16 cellular contexts compared by ENCODE assay signal in the genomic region with DNA sequence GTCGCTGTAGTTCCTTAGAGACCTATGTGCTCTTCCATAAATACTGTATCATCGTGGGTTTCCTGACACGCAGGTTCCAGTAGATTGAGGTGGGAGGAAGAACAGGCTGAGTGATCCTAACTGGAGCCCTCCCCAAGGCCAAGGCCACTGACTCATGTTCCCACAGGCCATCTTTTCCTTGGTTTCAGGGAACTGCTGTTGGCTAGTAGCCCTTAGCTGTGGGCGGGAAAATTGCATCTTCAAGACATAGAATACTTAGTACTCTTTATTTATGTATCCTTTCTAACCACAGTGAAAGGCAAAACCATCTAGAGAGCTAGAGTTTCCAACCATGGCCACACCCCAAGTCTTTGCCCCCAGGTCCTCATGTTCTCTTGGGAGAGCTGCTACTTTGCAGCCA. TPM values are rescaled to one million over a fixed set of nuclear protein-coding genes. Genes with fewer than 3 reads are reported as not detected.
DNase-seq lines count a peak whose midpoint lies in the region; ATAC-seq and TF ChIP-seq lines count a peak whose summit lies in the region.
"Had no signal": no experiment of that assay in that cellular context is flagged by ENCODE, and none has a peak within 500 bp of the region (broad histone marks: within the 10 kb centered on the region; RNA-seq: fewer than 3 reads in every experiment).

No MANE protein-coding gene starts in this region.

- ATAC-seq in GM21447 (IDR thresholded peaks at IDR 0.05; ENCODE audit: unreplicated experiment): no peak
- ATAC-seq: activated T-cell treated with anti-CD3 and anti-CD28 coated beads, Interleukin-2, amount 50 U/mL, for 4 hours; GM23338 had no signal

- H3K4me1 Mint-ChIP-seq in HFFc6 (ENCODE audit: low read depth): peaks cover 33% of the 10 kb centered on the region
- H3K4me1 Mint-ChIP-seq: GM23338, memory B cell had no signal

- no peak overlapping the region for H3K4me3 ChIP-seq in AG04449 (ENCODE audit: low read depth, low read length)
- no peak overlapping the region for H3K4me3 ChIP-seq in cardiac fibroblast (replicated peaks in 1 of 2; ENCODE audit: low read depth in 2 of 2, low read length in 2 of 2)
- H3K4me3 ChIP-seq in Peyer's patch: no peak overlapping the region
- H3K4me3 ChIP-seq: GM23338 had no signal

- peak; percentile 59 for DNase-seq in AG04449 (ENCODE audit: low read depth, low spot score)
- peak; percentile 60 for DNase-seq in HFFc6
- DNase-seq in cardiac fibroblast (ENCODE audit: low read depth in 2 of 2): peak; percentile 69 to 82
- peak; percentile 81 for DNase-seq in myocyte (ENCODE audit: low read depth)
- no peak for DNase-seq in Peyer's patch
- no peak for DNase-seq in NCI-H524 treated with DMSO at 0.1 percent for 48 hours (lab: John Stamatoyannopoulos, UW)
- no peak for DNase-seq in effector CD4-positive, alpha-beta T cell
- DNase-seq: activated CD4-positive, alpha-beta T cell treated with anti-CD3 and anti-CD28 coated beads for 4 hours; activated T-cell treated with anti-CD3 and anti-CD28 coated beads, Interleukin-2, amount 50 U/mL, for 4 hours; DND-41; MV-4-11; NCI-H2227 treated with DMSO at 0.1 percent for 48 hours; occipital lobe had no signal

- no peaks in the 10 kb centered on the region for H3K36me3 ChIP-seq in Peyer's patch

- no peak for TF ChIP-seq POLR2A in Peyer's patch (IDR thresholded peaks at IDR 0.05)

- TF ChIP-seq CTCF in AG04449 (IDR thresholded peaks at IDR 0.05; ENCODE audit: insufficient read depth, low read length, missing control alignments) (no peak), HFFc6 (IDR thresholded peaks at IDR 0.05) (no peak), cardiac fibroblast (IDR thresholded peaks at IDR 0.05; ENCODE audit: low read depth, low read length) (no peak), Peyer's patch (IDR thresholded peaks at IDR 0.05) (no peak)

- peaks cover 7% of the 10 kb centered on the region for H3K9me3 Mint-ChIP-seq in HFFc6

- H3K4me1 ChIP-seq in Peyer's patch: no peaks in the 10 kb centered on the region

- no peaks in the 10 kb centered on the region for H3K9me3 ChIP-seq in Peyer's patch

- H3K36me3 Mint-ChIP-seq in HFFc6 (ENCODE audit: low read depth): 0 out of 2 replicates have a peak, but pooled peaks cover 5% of the 10 kb centered on the region

- H3K27me3 Mint-ChIP-seq in HFFc6 (ENCODE audit: insufficient read depth): peaks cover 2% of the 10 kb centered on the region

- CTCF ChIA-PET in AG04449 (lab: Yijun Ruan, JAX): interaction anchor here (0.7 to 3.4 kb wide), 3 partner anchors 12 to 269 kb away, joined by 3 to 22 read pairs (median 3); no protein-coding TSS in a partner anchor

- no peak overlapping the region for H3K27ac ChIP-seq in Peyer's patch

- POLR2A ChIA-PET in AG04449 (lab: Yijun Ruan, JAX): interaction anchor here (1.2 kb wide), 1 partner anchor 13 kb away, joined by 6 read pairs; no protein-coding TSS in a partner anchor

- no peak overlapping the region for H3K4me3 Mint-ChIP-seq in HFFc6
- H3K4me3 Mint-ChIP-seq: activated T-cell treated with anti-CD3 and anti-CD28 coated beads, Interleukin-2, amount 50 U/mL, for 4 hours; GM23338; memory B cell had no signal

- no peaks in the 10 kb centered on the region for H3K27me3 ChIP-seq in Peyer's patch

- H3K27ac Mint-ChIP-seq in HFFc6: peak overlapping the region; percentile 82
- H3K27ac Mint-ChIP-seq: GM23338, memory B cell had no signal

RNA-seq across cellular contexts. Expression of gene COPS8, which starts 55.9 kb away (rescaled TPM):
- 100 to 1,000 TPM in 3 of 6 experiments, 10 to 100 TPM in 3; 86.8 to 107 (median 99.8) TPM for total RNA-seq in HFFc6 (2021; fragmentation: NEBNext Ultra II Directional; extraction: Animal tissue kit (Norgen Biotek cat#: 25700))
- total RNA-seq in myocyte: 209 and 245 TPM in 2 replicates
- polyA plus RNA-seq in myocyte (2012): 104 TPM
- 10 to 100 TPM; 29.0 to 55.3 (median 30.1) TPM for total RNA-seq in Peyer's patch

Comparison
In these comparisons a context has a peak if more than half of its experiments do, and no peak if none do; other contexts are left out.
1. DNase-seq: peak in AG04449 (single experiment), HFFc6 (single experiment), cardiac fibroblast (2 of 2) and myocyte (single experiment); none in Peyer's patch (0 of 3), NCI-H524 treated with DMSO at 0.1 percent for 48 hours (single experiment) and effector CD4-positive, alpha-beta T cell (single experiment).